Comparison of ENCODE assay signal across 24 cellular contexts in genomic region chr20:33507461-33507860, GRCh38.
"Had no signal": no experiment of that assay in that cellular context is flagged by ENCODE, and none has a peak within 500 bp of the region (broad histone marks: within the 10 kb centered on the region; RNA-seq: fewer than 3 reads in every experiment).

No MANE protein-coding gene starts in this region.

- H3K4me3 Mint-ChIP-seq: activated CD4-positive, alpha-beta memory T cell treated with anti-CD3 and anti-CD28 coated beads, Interleukin-2, amount 10 ng/mL, durations not matched to agents 7 days and 5 days; activated CD4-positive, alpha-beta T cell treated with anti-CD3 and anti-CD28 coated beads for 36 hours; activated naive CD4-positive, alpha-beta T cell treated with anti-CD3 and anti-CD28 coated beads for 36 hours; activated naive CD8-positive, alpha-beta T cell treated with anti-CD3 and anti-CD28 coated beads for 36 hours; activated T-helper 17 cell treated with anti-CD3 and anti-CD28 coated beads, Interleukin-2, amount 50 U/mL, for 72 hours; T-cell had no signal

- H3K27ac ChIP-seq: adrenal gland, PC-9 had no signal

- H3K4me2 ChIP-seq: PC-9 had no signal

- FAIRE-seq: K562, TTC549 had no signal

- H3K4me1 ChIP-seq: adrenal gland had no signal

- H2AFZ ChIP-seq: PC-9 had no signal

- DNase-seq: activated CD4-positive, alpha-beta memory T cell treated with anti-CD3 and anti-CD28 coated beads, Interleukin-2, amount 10 ng/mL, durations not matched to agents 7 days and 5 days; activated CD4-positive, alpha-beta T cell treated with anti-CD3 and anti-CD28 coated beads for 36 hours; activated CD4-positive, alpha-beta T cell treated with anti-CD3 and anti-CD28 coated beads, Interleukin-2, amount 50 U/mL, for 1 hour; activated gamma-delta T cell; activated naive CD4-positive, alpha-beta T cell treated with anti-CD3 and anti-CD28 coated beads for 36 hours; activated naive CD8-positive, alpha-beta T cell treated with anti-CD3 and anti-CD28 coated beads for 36 hours; activated T-cell treated with anti-CD3 and anti-CD28 coated beads for 4 hours; activated T-cell treated with anti-CD3 and anti-CD28 coated beads, Interleukin-2, amount 50 U/mL, for 48 hours; adrenal gland; anterior cingulate cortex; NCI-H1105 treated with DMSO at 0.1 percent for 48 hours; NCI-H1436 treated with DMSO at 0.1 percent for 48 hours; NCI-H187; NCI-H2081; NCI-H446; NCI-H524; PC-9; SIG-M5; T-cell; T-helper 2 cell; T1000 had no signal

- H3K4me3 ChIP-seq: adrenal gland, K562, PC-9 had no signal

- H3K27me3 ChIP-seq: adrenal gland had no signal

- H3K9me3 ChIP-seq: adrenal gland had no signal

- H3K27ac Mint-ChIP-seq: activated CD4-positive, alpha-beta memory T cell treated with anti-CD3 and anti-CD28 coated beads, Interleukin-2, amount 10 ng/mL, durations not matched to agents 7 days and 5 days; activated CD4-positive, alpha-beta T cell treated with anti-CD3 and anti-CD28 coated beads for 36 hours; activated naive CD4-positive, alpha-beta T cell treated with anti-CD3 and anti-CD28 coated beads for 36 hours; activated naive CD8-positive, alpha-beta T cell treated with anti-CD3 and anti-CD28 coated beads for 36 hours; activated T-helper 17 cell treated with anti-CD3 and anti-CD28 coated beads, Interleukin-2, amount 50 U/mL, for 72 hours; T-cell had no signal

- H3K27me3 Mint-ChIP-seq: activated CD4-positive, alpha-beta memory T cell treated with anti-CD3 and anti-CD28 coated beads, Interleukin-2, amount 10 ng/mL, durations not matched to agents 7 days and 5 days; activated CD4-positive, alpha-beta T cell treated with anti-CD3 and anti-CD28 coated beads for 36 hours; activated naive CD8-positive, alpha-beta T cell treated with anti-CD3 and anti-CD28 coated beads for 36 hours; activated T-helper 17 cell treated with anti-CD3 and anti-CD28 coated beads, Interleukin-2, amount 50 U/mL, for 72 hours; T-cell had no signal

- H3K9me3 Mint-ChIP-seq: activated T-helper 17 cell treated with anti-CD3 and anti-CD28 coated beads, Interleukin-2, amount 50 U/mL, for 72 hours; T-cell had no signal

- H3K36me3 ChIP-seq: adrenal gland had no signal
